ENCODE assay signal across 8 cellular contexts in genomic region chr15:76336254-76337046, GRCh38. TPM values are rescaled to one million over a fixed set of nuclear protein-coding genes. Genes with fewer than 3 reads are reported as not detected.
DNase-seq lines count a peak whose midpoint lies in the region; ATAC-seq and TF ChIP-seq lines count a peak whose summit lies in the region.

Gene ISL2 (plus strand): TSS chr15:76336773. CDS start chr15:76336884, 111 bp downstream.

- H3K4me1 ChIP-seq in NT2/D1 (ENCODE audit: insufficient read depth, insufficient read length) (peaks cover 23% of the 10 kb centered on the region), psoas muscle (peaks cover 45% of the 10 kb centered on the region)

- CTCF ChIA-PET in AG04450 (lab: Charles Lee): interaction anchor here (0.6 to 1.8 kb wide), 6 partner anchors 50 to 531 kb away, joined by 4 to 8 read pairs (median 4); no protein-coding TSS in a partner anchor

- peaks cover 35% of the 10 kb centered on the region for H3K4me1 Mint-ChIP-seq in activated T-helper 2 cell treated with anti-CD3 and anti-CD28 coated beads, Interferon-gamma antibody, Interleukin-2, Interleukin-4, amounts not matched to agents 10 μg/mL and 5 μg/mL and 100 μg/mL, durations not matched to agents 14 hours and 24 hours and 36 hours (ENCODE audit: low read depth)

- peaks cover 52% of the 10 kb centered on the region for H3K27me3 Mint-ChIP-seq in activated T-helper 2 cell treated with anti-CD3 and anti-CD28 coated beads, Interferon-gamma antibody, Interleukin-2, Interleukin-4, amounts not matched to agents 10 μg/mL and 5 μg/mL and 100 μg/mL, durations not matched to agents 14 hours and 24 hours and 36 hours (ENCODE audit: low read depth)

- H3K4me3 Mint-ChIP-seq in activated T-helper 2 cell treated with anti-CD3 and anti-CD28 coated beads, Interferon-gamma antibody, Interleukin-2, Interleukin-4, amounts not matched to agents 10 μg/mL and 5 μg/mL and 100 μg/mL, durations not matched to agents 14 hours and 24 hours and 36 hours (ENCODE audit: low read depth): peak within 1 kb of the TSS; percentile 85

- H3K36me3 Mint-ChIP-seq in activated T-helper 2 cell treated with anti-CD3 and anti-CD28 coated beads, Interferon-gamma antibody, Interleukin-2, Interleukin-4, amounts not matched to agents 10 μg/mL and 5 μg/mL and 100 μg/mL, durations not matched to agents 14 hours and 24 hours and 36 hours (ENCODE audit: low read depth): peaks cover 17% of the 10 kb centered on the region

- no peaks in the 10 kb centered on the region for H3K36me3 ChIP-seq in NT2/D1 (ENCODE audit: insufficient read depth, insufficient read length, low read length)
- no peaks in the 10 kb centered on the region for H3K36me3 ChIP-seq in psoas muscle (ENCODE audit: insufficient read depth in 1 of 2, low read depth in 1 of 2)

- H3K4me3 ChIP-seq in AG04450 (ENCODE audit: low read depth, low read length) (peak within 1 kb of the TSS; percentile 63), NT2/D1 (ENCODE audit: insufficient read length, low read depth) (peak within 1 kb of the TSS; percentile 45), psoas muscle (peak within 1 kb of the TSS; percentile 49)

- peak; percentile 92 for DNase-seq in AG04450 (ENCODE audit: low read depth, low spot score)
- DNase-seq in NT2/D1 (ENCODE audit: low read depth, low spot score): peak; percentile 82
- peak; percentile 74 for DNase-seq in activated T-helper 2 cell treated with anti-CD3 and anti-CD28 coated beads, Interferon-gamma antibody, Interleukin-2, Interleukin-4, amounts not matched to agents 10 μg/mL and 5 μg/mL and 100 μg/mL, durations not matched to agents 14 hours and 24 hours and 36 hours (ENCODE audit: low spot score)
- DNase-seq in left ventricle myocardium superior: peak; percentile 65
- DNase-seq in psoas muscle: no peak
- no peak for DNase-seq in NCI-H2107 treated with DMSO at 0.1 percent for 48 hours (lab: John Stamatoyannopoulos, UW; ENCODE audit: unreplicated experiment)

- H3K9ac ChIP-seq in NT2/D1 (ENCODE audit: insufficient read length, low read depth): peak within 1 kb of the TSS; percentile 68

- WGBS in psoas muscle, 3 donors: 5 to 6% (median 6%) methylated on average over 40 of the region's 40 CpGs

- POLR2A ChIA-PET in AG04450 (lab: Yijun Ruan, JAX): interaction anchor here (0.6 to 2.0 kb wide), 8 partner anchors 9 to 229 kb away, joined by 3 to 10 read pairs (median 4); partner anchors contain the start of gene ETFA

- H3K27ac Mint-ChIP-seq in activated T-helper 2 cell treated with anti-CD3 and anti-CD28 coated beads, Interferon-gamma antibody, Interleukin-2, Interleukin-4, amounts not matched to agents 10 μg/mL and 5 μg/mL and 100 μg/mL, durations not matched to agents 14 hours and 24 hours and 36 hours: peak within 1 kb of the TSS; percentile 67

- ATAC-seq in GM18867 (IDR thresholded peaks at IDR 0.05; ENCODE audit: unreplicated experiment) (peak; percentile 74), HG03095 (IDR thresholded peaks at IDR 0.05; ENCODE audit: unreplicated experiment) (peak; percentile 42), left ventricle myocardium superior (peak; percentile 12), psoas muscle (no peak)

- no peaks in the 10 kb centered on the region for H3K9me3 Mint-ChIP-seq in activated T-helper 2 cell treated with anti-CD3 and anti-CD28 coated beads, Interferon-gamma antibody, Interleukin-2, Interleukin-4, amounts not matched to agents 10 μg/mL and 5 μg/mL and 100 μg/mL, durations not matched to agents 14 hours and 24 hours and 36 hours

- H3K27ac ChIP-seq in AG04450 (ENCODE audit: low read depth, low read length) (peak within 1 kb of the TSS; percentile 97), psoas muscle (no peak within 1 kb of the TSS)

- TF ChIP-seq CTCF in AG04450 (IDR thresholded peaks at IDR 0.05; ENCODE audit: low read depth, low read length): no peak
- no peak for TF ChIP-seq CTCF in psoas muscle (IDR thresholded peaks at IDR 0.05)

- H3K27me3 ChIP-seq in AG04450 (ENCODE audit: control insufficient read depth, insufficient read depth, low read length) (peaks cover 48% of the 10 kb centered on the region), NT2/D1 (ENCODE audit: insufficient read depth, insufficient read length) (peaks cover 93% of the 10 kb centered on the region), psoas muscle (ENCODE audit: insufficient read depth in 3 of 3, low read length in 2 of 3) (peaks cover 0 to 84% (median 60%) of the 10 kb centered on the region in 3 donors)

- H3K9me3 ChIP-seq in AG04450 (ENCODE audit: control insufficient read depth, insufficient read depth, low read length): peaks cover 21% of the 10 kb centered on the region
- H3K9me3 ChIP-seq in NT2/D1 (ENCODE audit: insufficient read depth, low read length): no peaks in the 10 kb centered on the region
- H3K9me3 ChIP-seq in psoas muscle: no peaks in the 10 kb centered on the region

- intact Hi-C loops in activated T-helper 2 cell treated with anti-CD3 and anti-CD28 coated beads, Interferon-gamma antibody, Interleukin-2, Interleukin-4, amounts not matched to agents 10 μg/mL and 5 μg/mL and 100 μg/mL, durations not matched to agents 14 hours and 24 hours and 36 hours (cut with micrococcal nuclease): loop anchor here (2.0 kb wide), 2 partner anchors 26 to 102 kb away; partner anchors contain the start of gene ETFA
- intact Hi-C loops in left ventricle myocardium superior (cut with micrococcal nuclease) (no loop called here), psoas muscle (cut with DNase I) (no loop called here)

RNA-seq across cellular contexts. Expression of gene ISL2, which starts in this region (rescaled TPM):
- polyA plus RNA-seq in AG04450 (2011; rRNA removed) (0.82 and 0.83 TPM in 2 replicates), psoas muscle (not detected)
- polyA minus RNA-seq in AG04450 (2011; rRNA and poly(A)+ RNA removed): 1.2 and 1.3 TPM in 2 replicates
- 1.4 and 1.8 TPM in 2 replicates for total RNA-seq in activated T-helper 2 cell treated with anti-CD3 and anti-CD28 coated beads, Interferon-gamma antibody, Interleukin-2, Interleukin-4, amounts not matched to agents 10 μg/mL and 5 μg/mL and 100 μg/mL, durations not matched to agents 14 hours and 24 hours and 36 hours
- total RNA-seq in left ventricle myocardium superior (not detected), psoas muscle (not detected)

Comparison
In these comparisons a context has a peak if more than half of its experiments do, and no peak if none do; other contexts are left out.
1. Peak in DNase-seq and ATAC-seq in left ventricle myocardium superior; RNA of the gene not detected or under 1 TPM.
2. DNase-seq: peak in AG04450 (single experiment), NT2/D1 (single experiment) and activated T-helper 2 cell treated with anti-CD3 and anti-CD28 coated beads, Interferon-gamma antibody, Interleukin-2, Interleukin-4, amounts not matched to agents 10 μg/mL and 5 μg/mL and 100 μg/mL, durations not matched to agents 14 hours and 24 hours and 36 hours (single experiment); none in psoas muscle (0 of 2) and NCI-H2107 treated with DMSO at 0.1 percent for 48 hours (single experiment).
3. ATAC-seq: peak in GM18867 (single experiment) and HG03095 (single experiment); none in psoas muscle (0 of 4).
4. Peak in every context shown above with its lines, with median percentiles within 50 percentile points of each other: H3K4me3 ChIP-seq.